ENCODE assay signal across 12 cellular contexts in the genomic region with DNA sequence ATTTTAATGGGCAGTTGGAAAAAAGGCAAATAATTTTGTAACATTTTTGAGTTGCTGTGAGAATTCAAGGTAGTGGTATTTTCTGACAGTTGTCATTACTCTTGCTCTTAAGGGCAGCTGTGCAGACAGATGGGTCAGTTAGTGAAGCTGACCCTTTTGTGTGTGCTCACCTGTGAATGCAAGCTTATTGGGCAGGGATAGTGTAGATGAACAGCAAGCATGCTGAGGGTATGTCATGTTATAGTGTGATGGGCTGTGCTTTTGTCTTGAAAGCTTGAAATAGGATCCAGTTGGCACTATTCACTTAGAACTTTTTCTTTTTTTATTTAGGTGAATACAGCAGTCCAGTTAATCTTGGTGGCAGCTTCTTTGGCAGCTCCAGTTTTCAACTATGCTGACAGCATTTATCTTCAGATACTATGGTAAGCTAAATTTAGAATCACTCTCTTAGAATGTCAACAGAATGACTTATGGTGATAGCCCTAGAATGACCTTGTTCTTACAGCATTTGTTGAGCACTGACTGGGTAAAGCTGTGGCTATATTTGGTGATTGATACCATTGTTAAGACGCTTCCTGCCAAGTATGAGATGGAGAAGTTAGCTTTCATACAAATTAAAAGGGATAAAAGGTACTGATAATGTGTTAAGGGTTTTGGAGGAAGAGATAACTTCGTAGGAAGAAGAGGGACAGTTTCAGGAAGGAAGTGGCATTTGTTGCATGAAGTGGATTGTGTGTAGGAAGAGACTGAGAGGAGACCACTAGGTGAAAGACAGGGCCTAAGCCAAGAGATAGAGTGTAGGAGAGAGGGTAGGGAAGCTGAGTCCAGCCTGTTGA. TPM values are rescaled to one million over a fixed set of nuclear protein-coding genes. Genes with fewer than 3 reads are reported as not detected.
DNase-seq lines count a peak whose midpoint lies in the region; ATAC-seq and TF ChIP-seq lines count a peak whose summit lies in the region.
"Had no signal": no experiment of that assay in that cellular context is flagged by ENCODE, and none has a peak within 500 bp of the region (broad histone marks: within the 10 kb centered on the region; RNA-seq: fewer than 3 reads in every experiment).

No MANE protein-coding gene starts in this region.

- DNase-seq in AG08396 (ENCODE audit: low spot score) (peak; percentile 32), HCEC 1CT (peak; percentile 12), astrocyte of the hippocampus (ENCODE audit: low read depth, low spot score) (peak; percentile 7), left lung (no peak), SIG-M5 (lab: John Stamatoyannopoulos, UW) (no peak), GM23338 (ENCODE audit: low spot score) (no peak), DMS153 (lab: John Stamatoyannopoulos, UW) (no peak)
- DNase-seq: CD8-positive, alpha-beta memory T cell; NCI-H1694 treated with DMSO at 0.1 percent for 48 hours had no signal

- H3K79me2 ChIP-seq in GM23338 (replicated peaks; ENCODE audit: insufficient read depth): no peaks in the 10 kb centered on the region; the same call in 1 of the 2 replicates

- H3K4me3 ChIP-seq in left lung (no peak overlapping the region), GM23338 (no peak overlapping the region)

- no peaks in the 10 kb centered on the region for H3K9me3 ChIP-seq in left lung

- H3K27ac Mint-ChIP-seq in GM23338: no peak overlapping the region
- H3K27ac Mint-ChIP-seq: WTC11 had no signal

- H3F3A ChIP-seq in GM23338 (replicated peaks; ENCODE audit: low read depth): no peaks in the 10 kb centered on the region

- TF ChIP-seq CTCF in left lung (IDR thresholded peaks at IDR 0.05): no peak
- no peak for TF ChIP-seq CTCF in GM23338 (conservative IDR thresholded peaks at IDR 0.05; ENCODE audit: low read depth in 2 of 2)

- H3K36me3 Mint-ChIP-seq in GM23338 (ENCODE audit: low read depth): peaks cover 23% of the 10 kb centered on the region

- no peak overlapping the region for H2AFZ ChIP-seq in GM23338

- H3K27ac ChIP-seq in left lung (no peak overlapping the region), GM23338 (ENCODE audit: low read depth) (no peak overlapping the region)
- H3K27ac ChIP-seq: epithelial cell of prostate had no signal

- peaks cover 0 to 72% of the 10 kb centered on the region in 2 donors for H3K36me3 ChIP-seq in left lung
- H3K36me3 ChIP-seq in GM23338 (ENCODE audit: insufficient read depth): peaks cover 17% of the 10 kb centered on the region

- no peaks in the 10 kb centered on the region for H3K9me3 Mint-ChIP-seq in GM23338
- H3K9me3 Mint-ChIP-seq: CD8-positive, alpha-beta memory T cell; WTC11 had no signal

- ATAC-seq in left lung (peak; percentile 68), GM21528 (IDR thresholded peaks at IDR 0.05; ENCODE audit: low FRiP score, unreplicated experiment) (no peak), GM23338 (no peak)
- ATAC-seq: WTC11 had no signal

- no peaks in the 10 kb centered on the region for H3K27me3 ChIP-seq in left lung
- H3K27me3 ChIP-seq in GM23338 (ENCODE audit: insufficient read depth): no peaks in the 10 kb centered on the region

- H3K27me3 Mint-ChIP-seq in GM23338 (ENCODE audit: insufficient read depth, low read depth, poor library complexity): no peaks in the 10 kb centered on the region
- H3K27me3 Mint-ChIP-seq: CD8-positive, alpha-beta memory T cell had no signal

- no peak overlapping the region for H3K4me2 ChIP-seq in GM23338

- H3K4me1 ChIP-seq in left lung: peaks cover 0 to 24% of the 10 kb centered on the region in 2 donors
- H3K4me1 ChIP-seq in GM23338 (ENCODE audit: insufficient read depth): peaks cover 7% of the 10 kb centered on the region

- no peak overlapping the region for H3K4me3 Mint-ChIP-seq in GM23338
- H3K4me3 Mint-ChIP-seq: WTC11 had no signal

- peaks cover 23% of the 10 kb centered on the region for H4K20me1 ChIP-seq in GM23338 (replicated peaks; ENCODE audit: insufficient read depth)

- intact Hi-C loops in left lung (cut with DNase I): no loop called here

- H3K9me2 ChIP-seq in GM23338 (ENCODE audit: insufficient read depth): no peaks in the 10 kb centered on the region

- peaks cover 3% of the 10 kb centered on the region; the same call in 1 of the 3 replicates for H3K4me1 Mint-ChIP-seq in GM23338

TF ChIP-seq in GM23338, 12 proteins besides CTCF, POLR2A, EP300 and RAD21 (continues in another document):
- no peak for TF ChIP-seq ZNF114 (CRISPR knock-in tag; IDR thresholded peaks at IDR 0.05)
- no peak for TF ChIP-seq POLR2AphosphoS5 (IDR thresholded peaks at IDR 0.05; ENCODE audit: low read depth)
- no peak for TF ChIP-seq EZH2 (IDR thresholded peaks at IDR 0.05; ENCODE audit: low read depth, unreplicated experiment)
- TF ChIP-seq, protein P1, sequence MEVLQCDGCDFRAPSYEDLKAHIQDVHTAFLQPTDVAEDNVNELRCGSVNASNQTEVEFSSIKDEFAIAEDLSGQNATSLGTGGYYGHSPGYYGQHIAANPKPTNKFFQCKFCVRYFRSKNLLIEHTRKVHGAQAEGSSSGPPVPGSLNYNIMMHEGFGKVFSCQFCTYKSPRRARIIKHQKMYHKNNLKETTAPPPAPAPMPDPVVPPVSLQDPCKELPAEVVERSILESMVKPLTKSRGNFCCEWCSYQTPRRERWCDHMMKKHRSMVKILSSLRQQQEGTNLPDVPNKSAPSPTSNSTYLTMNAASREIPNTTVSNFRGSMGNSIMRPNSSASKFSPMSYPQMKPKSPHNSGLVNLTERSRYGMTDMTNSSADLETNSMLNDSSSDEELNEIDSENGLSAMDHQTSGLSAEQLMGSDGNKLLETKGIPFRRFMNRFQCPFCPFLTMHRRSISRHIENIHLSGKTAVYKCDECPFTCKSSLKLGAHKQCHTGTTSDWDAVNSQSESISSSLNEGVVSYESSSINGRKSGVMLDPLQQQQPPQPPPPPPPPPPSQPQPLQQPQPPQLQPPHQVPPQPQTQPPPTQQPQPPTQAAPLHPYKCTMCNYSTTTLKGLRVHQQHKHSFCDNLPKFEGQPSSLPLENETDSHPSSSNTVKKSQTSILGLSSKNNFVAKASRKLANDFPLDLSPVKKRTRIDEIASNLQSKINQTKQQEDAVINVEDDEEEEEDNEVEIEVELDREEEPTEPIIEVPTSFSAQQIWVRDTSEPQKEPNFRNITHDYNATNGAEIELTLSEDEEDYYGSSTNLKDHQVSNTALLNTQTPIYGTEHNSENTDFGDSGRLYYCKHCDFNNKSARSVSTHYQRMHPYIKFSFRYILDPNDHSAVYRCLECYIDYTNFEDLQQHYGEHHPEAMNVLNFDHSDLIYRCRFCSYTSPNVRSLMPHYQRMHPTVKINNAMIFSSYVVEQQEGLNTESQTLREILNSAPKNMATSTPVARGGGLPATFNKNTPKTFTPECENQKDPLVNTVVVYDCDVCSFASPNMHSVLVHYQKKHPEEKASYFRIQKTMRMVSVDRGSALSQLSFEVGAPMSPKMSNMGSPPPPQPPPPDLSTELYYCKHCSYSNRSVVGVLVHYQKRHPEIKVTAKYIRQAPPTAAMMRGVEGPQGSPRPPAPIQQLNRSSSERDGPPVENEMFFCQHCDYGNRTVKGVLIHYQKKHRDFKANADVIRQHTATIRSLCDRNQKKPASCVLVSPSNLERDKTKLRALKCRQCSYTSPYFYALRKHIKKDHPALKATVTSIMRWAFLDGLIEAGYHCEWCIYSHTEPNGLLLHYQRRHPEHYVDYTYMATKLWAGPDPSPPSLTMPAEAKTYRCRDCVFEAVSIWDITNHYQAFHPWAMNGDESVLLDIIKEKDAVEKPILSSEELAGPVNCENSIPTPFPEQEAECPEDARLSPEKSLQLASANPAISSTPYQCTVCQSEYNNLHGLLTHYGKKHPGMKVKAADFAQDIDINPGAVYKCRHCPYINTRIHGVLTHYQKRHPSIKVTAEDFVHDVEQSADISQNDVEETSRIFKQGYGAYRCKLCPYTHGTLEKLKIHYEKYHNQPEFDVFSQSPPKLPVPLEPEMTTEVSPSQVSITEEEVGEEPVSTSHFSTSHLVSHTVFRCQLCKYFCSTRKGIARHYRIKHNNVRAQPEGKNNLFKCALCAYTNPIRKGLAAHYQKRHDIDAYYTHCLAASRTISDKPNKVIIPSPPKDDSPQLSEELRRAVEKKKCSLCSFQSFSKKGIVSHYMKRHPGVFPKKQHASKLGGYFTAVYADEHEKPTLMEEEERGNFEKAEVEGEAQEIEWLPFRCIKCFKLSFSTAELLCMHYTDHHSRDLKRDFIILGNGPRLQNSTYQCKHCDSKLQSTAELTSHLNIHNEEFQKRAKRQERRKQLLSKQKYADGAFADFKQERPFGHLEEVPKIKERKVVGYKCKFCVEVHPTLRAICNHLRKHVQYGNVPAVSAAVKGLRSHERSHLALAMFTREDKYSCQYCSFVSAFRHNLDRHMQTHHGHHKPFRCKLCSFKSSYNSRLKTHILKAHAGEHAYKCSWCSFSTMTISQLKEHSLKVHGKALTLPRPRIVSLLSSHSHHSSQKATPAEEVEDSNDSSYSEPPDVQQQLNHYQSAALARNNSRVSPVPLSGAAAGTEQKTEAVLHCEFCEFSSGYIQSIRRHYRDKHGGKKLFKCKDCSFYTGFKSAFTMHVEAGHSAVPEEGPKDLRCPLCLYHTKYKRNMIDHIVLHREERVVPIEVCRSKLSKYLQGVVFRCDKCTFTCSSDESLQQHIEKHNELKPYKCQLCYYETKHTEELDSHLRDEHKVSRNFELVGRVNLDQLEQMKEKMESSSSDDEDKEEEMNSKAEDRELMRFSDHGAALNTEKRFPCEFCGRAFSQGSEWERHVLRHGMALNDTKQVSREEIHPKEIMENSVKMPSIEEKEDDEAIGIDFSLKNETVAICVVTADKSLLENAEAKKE (CRISPR knock-in tag; IDR thresholded peaks at IDR 0.05): no peak
- TF ChIP-seq EZH2phosphoT487 (IDR thresholded peaks at IDR 0.05; ENCODE audit: unreplicated experiment): no peak

RNA-seq across cellular contexts. Expression of a gene that starts 19.5 kb away (rescaled TPM):
- total RNA-seq in left lung: 10 to 100 TPM; 26.0 to 44.3 TPM
- 0.70 and 2.2 TPM in 2 replicates for total RNA-seq in GM23338 (2014; rRNA removed; shearing (Covaris generic))
- 0.21 and 0.63 TPM in 2 replicates for polyA plus RNA-seq in GM23338 (2016; fragmentation: Nextera tagmentation; extraction: Ambion mirVana)
- total RNA-seq: CD8-positive, alpha-beta memory T cell had no signal
- polyA plus RNA-seq: CD8-positive, alpha-beta memory T cell had no signal

RNA-seq across cellular contexts. Expression of a gene that starts 28.4 kb away (rescaled TPM):
- 10 to 100 TPM; 45.1 to 51.7 TPM for total RNA-seq in left lung
- total RNA-seq in GM23338 (2014; rRNA removed; shearing (Covaris generic)): 48.1 and 65.8 TPM in 2 replicates
- polyA plus RNA-seq in GM23338 (2016; fragmentation: Nextera tagmentation; extraction: Ambion mirVana): 50.8 and 51.9 TPM in 2 replicates

Comparison
In these comparisons a context has a peak if more than half of its experiments do, and no peak if none do; other contexts are left out.
1. DNase-seq: peak in AG08396 (single experiment), HCEC 1CT (single experiment) and astrocyte of the hippocampus (single experiment); none in left lung (0 of 2), SIG-M5 (single experiment), GM23338 (single experiment) and DMS153 (single experiment).